Comparison of ENCODE assay signal across 8 cellular contexts in genomic region chr2:33477473-33478468, GRCh38. TPM values are rescaled to one million over a fixed set of nuclear protein-coding genes. Genes with fewer than 3 reads are reported as not detected.
A peak's percentile ranks its signal among the peaks of the same experiment; 100 is the strongest.
DNase-seq lines count a peak whose midpoint lies in the region; ATAC-seq lines count a peak whose summit lies in the region.

No MANE protein-coding gene starts in this region.

- H3K4me1 ChIP-seq in CD4-positive, CD25-positive, alpha-beta regulatory T cell (ENCODE audit: control insufficient read depth, insufficient read depth, low read length, poor library complexity, severe bottlenecking) = peaks cover 16% of the 10 kb centered on the region
- peaks cover 4 to 45% (median 14%) of the 10 kb centered on the region in 5 donors for H3K4me1 ChIP-seq in subcutaneous abdominal adipose tissue (ENCODE audit: control insufficient read depth in 5 of 5, insufficient read depth in 5 of 5, low read length in 5 of 5)

- peaks cover 3 to 44% (median 20%) of the 10 kb centered on the region in 4 donors for H3K4me1 Mint-ChIP-seq in CD4-positive, CD25-positive, alpha-beta regulatory T cell
- peaks cover 16% of the 10 kb centered on the region for H3K4me1 Mint-ChIP-seq in activated T-helper 17 cell treated with anti-CD3 and anti-CD28 coated beads, Interleukin-2, amount 50 U/mL, for 72 hours

- DNase-seq in CD4-positive, CD25-positive, alpha-beta regulatory T cell = peak in 1 of 3 donors; percentile 16
- DNase-seq in left kidney (ENCODE audit: low read depth, low spot score) = peak; percentile 81
- no peak for DNase-seq in activated CD4-positive, CD25-positive, alpha-beta regulatory T cell (lab: John Stamatoyannopoulos, UW)
- DNase-seq in A172 (ENCODE audit: low spot score) = no peak

- no peaks in the 10 kb centered on the region for H3K9me3 Mint-ChIP-seq in CD4-positive, CD25-positive, alpha-beta regulatory T cell
- H3K9me3 Mint-ChIP-seq in activated T-helper 17 cell treated with anti-CD3 and anti-CD28 coated beads, Interleukin-2, amount 50 U/mL, for 72 hours = no peaks in the 10 kb centered on the region

- H3K9ac ChIP-seq in subcutaneous abdominal adipose tissue (ENCODE audit: low read length in 5 of 5) = no peak overlapping the region

- H3K9me3 ChIP-seq in CD4-positive, CD25-positive, alpha-beta regulatory T cell (ENCODE audit: control insufficient read depth in 2 of 2, low read length in 2 of 2) = no peaks in the 10 kb centered on the region
- H3K9me3 ChIP-seq in subcutaneous abdominal adipose tissue (ENCODE audit: control insufficient read depth in 5 of 5, low read length in 5 of 5) = no peaks in the 10 kb centered on the region

- ATAC-seq in CD4-positive, CD25-positive, alpha-beta regulatory T cell (ENCODE audit: low read depth in 2 of 2) = no peak
- ATAC-seq in GM19328 (IDR thresholded peaks at IDR 0.05; ENCODE audit: unreplicated experiment) (peak; percentile 32), HG03460 (IDR thresholded peaks at IDR 0.05; ENCODE audit: unreplicated experiment) (peak; percentile 24)
- peak; percentile 46 for ATAC-seq in activated T-helper 17 cell treated with anti-CD3 and anti-CD28 coated beads, Interleukin-2, amount 50 U/mL, for 72 hours (replicated peaks)

- peak overlapping the region; percentile 96 to 99 (median 98) for H3K4me3 Mint-ChIP-seq in CD4-positive, CD25-positive, alpha-beta regulatory T cell
- peak overlapping the region; percentile 95 for H3K4me3 Mint-ChIP-seq in activated T-helper 17 cell treated with anti-CD3 and anti-CD28 coated beads, Interleukin-2, amount 50 U/mL, for 72 hours

- no peaks in the 10 kb centered on the region for H3K36me3 ChIP-seq in CD4-positive, CD25-positive, alpha-beta regulatory T cell (ENCODE audit: control insufficient read depth, insufficient read depth, low read length)
- H3K36me3 ChIP-seq in subcutaneous abdominal adipose tissue (ENCODE audit: control insufficient read depth in 5 of 5, insufficient read depth in 5 of 5, low read length in 5 of 5) = no peaks in the 10 kb centered on the region

- H3K4me3 ChIP-seq in CD4-positive, CD25-positive, alpha-beta regulatory T cell (ENCODE audit: low read depth, low read length) = peak overlapping the region; percentile 97
- H3K4me3 ChIP-seq in subcutaneous abdominal adipose tissue (ENCODE audit: low read depth in 1 of 5, low read length in 5 of 5) = peak overlapping the region in 4 of 5 donors; percentile 6 to 71 (median 20)

- no peaks in the 10 kb centered on the region for H3K27me3 Mint-ChIP-seq in CD4-positive, CD25-positive, alpha-beta regulatory T cell
- no peaks in the 10 kb centered on the region for H3K27me3 Mint-ChIP-seq in activated T-helper 17 cell treated with anti-CD3 and anti-CD28 coated beads, Interleukin-2, amount 50 U/mL, for 72 hours

- peak overlapping the region; percentile 94 for H3K27ac ChIP-seq in CD4-positive, CD25-positive, alpha-beta regulatory T cell (ENCODE audit: insufficient read depth, low read length, poor library complexity, severe bottlenecking)
- H3K27ac ChIP-seq in subcutaneous abdominal adipose tissue (ENCODE audit: low read depth, low read length) = peak overlapping the region; percentile 78

- peaks cover 4% of the 10 kb centered on the region for H3K36me3 Mint-ChIP-seq in CD4-positive, CD25-positive, alpha-beta regulatory T cell
- H3K36me3 Mint-ChIP-seq in activated T-helper 17 cell treated with anti-CD3 and anti-CD28 coated beads, Interleukin-2, amount 50 U/mL, for 72 hours (ENCODE audit: low read depth) = peaks cover 5% of the 10 kb centered on the region

- H3K27me3 ChIP-seq in CD4-positive, CD25-positive, alpha-beta regulatory T cell (ENCODE audit: control insufficient read depth, insufficient read depth, low read length) = no peaks in the 10 kb centered on the region
- no peaks in the 10 kb centered on the region for H3K27me3 ChIP-seq in subcutaneous abdominal adipose tissue (ENCODE audit: control insufficient read depth in 5 of 5, insufficient read depth in 4 of 5, low read length in 5 of 5)

- peak overlapping the region; percentile 10 to 99 (median 99) for H3K27ac Mint-ChIP-seq in CD4-positive, CD25-positive, alpha-beta regulatory T cell
- H3K27ac Mint-ChIP-seq in activated T-helper 17 cell treated with anti-CD3 and anti-CD28 coated beads, Interleukin-2, amount 50 U/mL, for 72 hours = peak overlapping the region; percentile 97

RNA-seq across cellular contexts. Expression of gene RASGRP3, which starts 1.3 kb away (rescaled TPM):
- 9.1 TPM for total RNA-seq in CD4-positive, CD25-positive, alpha-beta regulatory T cell
- 1 to 10 TPM; 2.8 to 5.0 (median 4.4) TPM for polyA plus RNA-seq in CD4-positive, CD25-positive, alpha-beta regulatory T cell
- total RNA-seq in activated T-helper 17 cell treated with anti-CD3 and anti-CD28 coated beads, Interleukin-2, amount 50 U/mL, for 72 hours = 1 to 10 TPM; 2.3 to 5.7 TPM
- total RNA-seq in A172 (2014; rRNA removed; shearing (Covaris generic)) = 30.6 and 41.5 TPM in 2 replicates

Comparison
In these comparisons a context has a peak if more than half of its experiments do, and no peak if none do; other contexts are left out.
1. ATAC-seq: peak in GM19328 (single experiment), HG03460 (single experiment) and activated T-helper 17 cell treated with anti-CD3 and anti-CD28 coated beads, Interleukin-2, amount 50 U/mL, for 72 hours (single experiment); none in CD4-positive, CD25-positive, alpha-beta regulatory T cell (0 of 2).